In the genomic region with DNA sequence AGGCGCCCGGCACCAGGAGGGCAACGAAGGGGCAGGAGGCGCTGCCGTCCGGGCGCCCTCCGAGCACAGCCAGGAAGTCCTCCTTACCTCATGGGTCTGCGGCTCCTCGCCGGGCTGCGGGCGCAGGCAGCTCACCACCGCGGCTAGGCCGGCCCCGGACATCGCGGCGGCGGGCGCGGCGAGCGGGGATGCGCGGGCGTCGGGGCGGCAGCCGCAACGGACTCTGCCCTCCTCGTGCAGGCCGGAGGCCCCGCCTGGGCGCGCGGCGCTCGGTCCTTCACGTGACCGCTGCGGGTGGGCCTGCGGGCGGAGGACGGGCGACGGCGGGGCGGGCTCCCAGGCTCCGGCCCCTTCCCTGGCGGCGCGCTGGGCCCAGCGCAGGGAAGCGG, we compare ENCODE assay signal across 2 cellular contexts. TPM values are rescaled to one million over a fixed set of nuclear protein-coding genes. Genes with fewer than 3 reads are reported as not detected.
"Had no signal": no experiment of that assay in that cellular context is flagged by ENCODE, and none has a peak within 500 bp of the region (broad histone marks: within the 10 kb centered on the region; RNA-seq: fewer than 3 reads in every experiment).

No MANE protein-coding gene starts in this region.

RNA-seq across cellular contexts. Expression of gene LIMS4, which starts 49.0 kb away (rescaled TPM):
- total RNA-seq: suprapubic skin had no signal
- polyA plus RNA-seq: liver had no signal
